Comparison of ENCODE assay signal across 14 cellular contexts in genomic region chr1:74362691-74363090, GRCh38.
DNase-seq lines count a peak whose midpoint lies in the region; ATAC-seq and TF ChIP-seq lines count a peak whose summit lies in the region.
"Had no signal": no experiment of that assay in that cellular context is flagged by ENCODE, and none has a peak within 500 bp of the region (broad histone marks: within the 10 kb centered on the region; RNA-seq: fewer than 3 reads in every experiment).

No MANE protein-coding gene starts in this region.

- peak overlapping the region; percentile 45 to 85 (median 72) for H3K27ac ChIP-seq in heart right ventricle
- H3K27ac ChIP-seq: 22Rv1, BLaER1, GM23248 had no signal

- H3K4me3 ChIP-seq in heart right ventricle: no peak overlapping the region
- H3K4me3 ChIP-seq: BLaER1, GM23248 had no signal

- H3K9me3 ChIP-seq in heart right ventricle: peaks cover 0 to 11% (median 0%) of the 10 kb centered on the region in 11 donors
- H3K9me3 ChIP-seq: BLaER1 had no signal

- TF ChIP-seq CTCF in heart right ventricle (IDR thresholded peaks at IDR 0.05): no peak

- no peaks in the 10 kb centered on the region for H3K27me3 ChIP-seq in heart right ventricle
- H3K27me3 ChIP-seq: BLaER1 had no signal

- DNase-seq in DMS79 treated with DMSO at 0.1 percent for 48 hours (lab: John Stamatoyannopoulos, UW) (peak; percentile 55), DMS79 (lab: John Stamatoyannopoulos, UW) (no peak), heart right ventricle (no peak), Right ventricle myocardium inferior (ENCODE audit: missing footprints) (no peak), left ventricle myocardium superior (no peak), kidney glomerular epithelial cell (lab: John Stamatoyannopoulos, UW) (no peak), mesenteric fat pad (ENCODE audit: low spot score) (no peak)
- DNase-seq: Calu3; CD4-positive, alpha-beta memory T cell; GDM1; GM23248; HCEC 1CT had no signal

- peaks cover 0 to 23% (median 0%) of the 10 kb centered on the region in 9 donors for H3K36me3 ChIP-seq in heart right ventricle
- H3K36me3 ChIP-seq: BLaER1 had no signal

- H3K4me1 ChIP-seq in heart right ventricle: peaks cover 0 to 14% (median 0%) of the 10 kb centered on the region in 9 donors
- H3K4me1 ChIP-seq: BLaER1 had no signal

- peak in 1 of 8 donors; percentile 32 for ATAC-seq in heart right ventricle
- no peak for ATAC-seq in Right ventricle myocardium inferior
- ATAC-seq in left ventricle myocardium superior: peak; percentile 2

- intact Hi-C loops in heart right ventricle (cut with DNase I) (loop anchor here in 2 of 10 donors (5.0 to 10.0 kb wide), 2 partner anchors 60 to 118 kb away; no protein-coding TSS in a partner anchor), Right ventricle myocardium inferior (cut with DNase I) (loop anchor here (5.0 to 10.0 kb wide), 3 partner anchors 60 to 118 kb away; no protein-coding TSS in a partner anchor), left ventricle myocardium superior (cut with micrococcal nuclease) (no loop called here)

- WGBS in heart right ventricle, 2 donors: 50 to 65% methylated on average over 1 of the region's 1 CpG
